Comparison of ENCODE assay signal across 1 cellular context in the genomic region with DNA sequence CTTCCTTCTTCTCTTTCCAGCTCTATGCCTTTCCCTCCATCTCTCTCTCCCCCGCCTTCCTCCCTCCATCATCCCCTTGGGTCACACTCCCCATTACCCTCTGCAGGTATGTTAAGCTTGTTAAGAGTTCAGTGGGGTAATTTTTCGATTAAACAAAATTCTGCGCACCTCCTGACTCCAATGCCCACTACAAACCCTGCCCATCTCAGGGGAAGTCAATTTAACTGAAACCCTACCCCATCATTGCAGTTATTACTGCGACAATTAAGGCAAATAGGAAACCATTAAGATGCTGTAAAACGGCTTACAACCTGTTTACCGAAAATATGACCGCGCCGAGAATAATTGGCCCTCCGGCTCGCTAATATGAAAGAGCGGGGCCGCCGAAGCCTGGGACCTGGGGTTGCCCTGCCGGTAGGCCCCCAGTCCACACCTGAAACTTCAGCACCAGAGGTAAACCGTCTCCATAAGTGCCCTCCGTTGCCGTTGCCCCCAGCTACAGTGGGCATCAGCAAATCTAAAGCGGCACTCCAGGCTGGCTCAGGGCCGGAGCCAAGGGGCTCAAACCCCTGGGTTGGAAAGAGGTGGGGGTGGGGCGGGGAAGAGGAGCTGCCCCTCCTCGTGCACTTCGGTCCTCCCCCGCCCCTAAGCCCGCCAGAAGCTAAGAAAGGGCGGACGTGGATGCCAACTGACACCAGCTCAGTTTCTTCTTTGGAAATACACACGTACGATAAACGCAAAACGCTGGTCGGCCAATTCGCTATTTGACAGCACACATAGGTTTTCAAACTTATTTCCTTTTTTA.
TF ChIP-seq lines count a peak whose summit lies in the region.

No MANE protein-coding gene starts in this region.

TF ChIP-seq in neural cell, 6 proteins besides CTCF, POLR2A, EP300 and RAD21:
- TF ChIP-seq POLR2AphosphoS5 (IDR thresholded peaks at IDR 0.05) (no peak), MXI1 (conservative IDR thresholded peaks at IDR 0.05; ENCODE audit: poor library complexity, severe bottlenecking) (no peak), REST (IDR thresholded peaks at IDR 0.05; ENCODE audit: borderline replicate concordance) (no peak)
